In genomic region chr4:86286729-86287128, GRCh38 we compare ENCODE assay signal across 18 cellular contexts.
DNase-seq lines count a peak whose midpoint lies in the region; ATAC-seq, FAIRE-seq and TF ChIP-seq lines count a peak whose summit lies in the region.
"Had no signal": no experiment of that assay in that cellular context is flagged by ENCODE, and none has a peak within 500 bp of the region (broad histone marks: within the 10 kb centered on the region; RNA-seq: fewer than 3 reads in every experiment).

No MANE protein-coding gene starts in this region.

- H3K9ac ChIP-seq in mammary epithelial cell (ENCODE audit: insufficient read depth, low read length) (no peak overlapping the region), keratinocyte (ENCODE audit: control insufficient read depth, extremely low read depth, insufficient read depth, low read length) (no peak overlapping the region), SK-N-SH (no peak overlapping the region)
- H3K9ac ChIP-seq: GM23248 had no signal

- no peak overlapping the region for H3K4me3 Mint-ChIP-seq in activated CD8-positive, alpha-beta T cell treated with anti-CD3 and anti-CD28 coated beads for 36 hours
- H3K4me3 Mint-ChIP-seq: B cell; CD4-positive, alpha-beta T cell had no signal

- CTCF ChIA-PET in mammary epithelial cell (lab: Charles Lee; ENCODE audit: low non-redundant PET) (no interaction called here), SK-N-SH (lab: Yijun Ruan, JAX) (no interaction called here)
- CTCF ChIA-PET in activated CD8-positive, alpha-beta T cell treated with anti-CD3 and anti-CD28 coated beads for 36 hours (lab: Charles Lee): no interaction called here

- H3K4me1 ChIP-seq in mammary epithelial cell (ENCODE audit: insufficient read depth, low read length): peaks cover 8% of the 10 kb centered on the region
- peaks cover 8% of the 10 kb centered on the region for H3K4me1 ChIP-seq in keratinocyte (ENCODE audit: control insufficient read depth, extremely low read depth, insufficient read depth, low read length)
- H3K4me1 ChIP-seq in prostate gland (replicated peaks): no peaks in the 10 kb centered on the region
- no peaks in the 10 kb centered on the region for H3K4me1 ChIP-seq in right cardiac atrium (ENCODE audit: control insufficient read depth, insufficient read depth, low read length)
- H3K4me1 ChIP-seq in SK-N-SH (ENCODE audit: control insufficient read depth in 1 of 2, insufficient read depth in 2 of 2, low read depth in 1 of 2, low read length in 1 of 2): no peaks in the 10 kb centered on the region; a peak in 1 of 4 replicates

- H3K79me2 ChIP-seq in mammary epithelial cell (ENCODE audit: insufficient read depth, low read length) (no peaks in the 10 kb centered on the region), keratinocyte (ENCODE audit: control insufficient read depth, insufficient read depth, low read length) (no peaks in the 10 kb centered on the region), SK-N-SH (ENCODE audit: insufficient read depth) (no peaks in the 10 kb centered on the region)

- 3% methylated on average over 2 of the region's 2 CpGs for WGBS in mammary epithelial cell (ENCODE audit: low coverage, missing lambda C conversion rate)
- 28% methylated on average over 2 of the region's 2 CpGs for WGBS in prostate gland
- 72% methylated on average over 2 of the region's 2 CpGs for WGBS in right cardiac atrium
- WGBS in SK-N-SH (ENCODE audit: low lambda C conversion rate): 93% methylated on average over 2 of the region's 2 CpGs

- TF ChIP-seq EP300 in SK-N-SH (IDR thresholded peaks at IDR 0.05; ENCODE audit: borderline replicate concordance in 1 of 2, low read depth in 1 of 2, low read length in 1 of 2): no peak

- no peaks in the 10 kb centered on the region for H3F3A ChIP-seq in SK-N-SH (replicated peaks; ENCODE audit: insufficient read depth)

- dilution Hi-C loops in mammary epithelial cell (cut with HindIII; ENCODE audit: low sequenced_read_pairs) (no loop called here), keratinocyte (cut with MboI; ENCODE audit: extremely low pct_ligation_motif_present, low sequenced_read_pairs) (no loop called here)

- no peaks in the 10 kb centered on the region for H3K27me3 Mint-ChIP-seq in activated CD8-positive, alpha-beta T cell treated with anti-CD3 and anti-CD28 coated beads for 36 hours
- H3K27me3 Mint-ChIP-seq: B cell; CD4-positive, alpha-beta T cell had no signal

- no peaks in the 10 kb centered on the region for H3K9me1 ChIP-seq in keratinocyte (ENCODE audit: control insufficient read depth, extremely low read depth, insufficient read depth, low read length)

- no peak overlapping the region for H3K27ac Mint-ChIP-seq in activated CD8-positive, alpha-beta T cell treated with anti-CD3 and anti-CD28 coated beads for 36 hours
- H3K27ac Mint-ChIP-seq: B cell; CD4-positive, alpha-beta T cell had no signal

- FAIRE-seq in keratinocyte (lab: Jason Lieb, UNC): peak; percentile 85
- FAIRE-seq: A204.1, H54, HTR-8/SVneo had no signal

- POLR2A ChIA-PET in activated CD8-positive, alpha-beta T cell treated with anti-CD3 and anti-CD28 coated beads for 36 hours (lab: Charles Lee): no interaction called here
- POLR2A ChIA-PET in SK-N-SH (lab: Yijun Ruan, JAX): no interaction called here

- H3K27me3 ChIP-seq in mammary epithelial cell (ENCODE audit: insufficient read depth, low read length) (no peaks in the 10 kb centered on the region), keratinocyte (ENCODE audit: control insufficient read depth, extremely low read depth, insufficient read depth, low read length) (no peaks in the 10 kb centered on the region), prostate gland (replicated peaks; ENCODE audit: insufficient read depth) (no peaks in the 10 kb centered on the region), right cardiac atrium (ENCODE audit: control insufficient read depth, insufficient read depth) (no peaks in the 10 kb centered on the region), SK-N-SH (ENCODE audit: insufficient read depth) (no peaks in the 10 kb centered on the region)

- no peak overlapping the region for H3K27ac ChIP-seq in mammary epithelial cell (ENCODE audit: insufficient read depth, low read depth, low read length)
- no peak overlapping the region for H3K27ac ChIP-seq in keratinocyte (ENCODE audit: control insufficient read depth, insufficient read depth, low read length)
- H3K27ac ChIP-seq in prostate gland: peak overlapping the region in 1 of 2 donors; percentile 27
- H3K27ac ChIP-seq in right cardiac atrium (ENCODE audit: low read length): no peak overlapping the region
- no peak overlapping the region for H3K27ac ChIP-seq in SK-N-SH (ENCODE audit: low read depth in 2 of 2, low read length in 1 of 2)
- H3K27ac ChIP-seq: GM23248 had no signal

- H4K20me1 ChIP-seq in mammary epithelial cell (ENCODE audit: insufficient read depth, low read length) (no peaks in the 10 kb centered on the region), keratinocyte (ENCODE audit: control insufficient read depth, extremely low read depth, insufficient read depth, low read length) (no peaks in the 10 kb centered on the region), SK-N-SH (ENCODE audit: insufficient read depth) (no peaks in the 10 kb centered on the region)

- no peak for TF ChIP-seq CTCF in mammary epithelial cell (conservative IDR thresholded peaks at IDR 0.05 in 1 of 2, IDR thresholded peaks at IDR 0.05 in 1 of 2; ENCODE audit: extremely low read depth in 1 of 2, insufficient read depth in 1 of 2, low read depth in 1 of 2, low read length in 2 of 2)
- no peak for TF ChIP-seq CTCF in keratinocyte (optimal IDR thresholded peaks at IDR 0.05 in 1 of 3, IDR thresholded peaks at IDR 0.05 in 1 of 3, conservative IDR thresholded peaks at IDR 0.05 in 1 of 3; ENCODE audit: extremely low read depth in 1 of 3, insufficient read depth in 2 of 3, low read length in 3 of 3)
- no peak for TF ChIP-seq CTCF in prostate gland (IDR thresholded peaks at IDR 0.05)
- TF ChIP-seq CTCF in activated CD8-positive, alpha-beta T cell treated with anti-CD3 and anti-CD28 coated beads for 36 hours (IDR thresholded peaks at IDR 0.05): no peak
- no peak for TF ChIP-seq CTCF in SK-N-SH (IDR thresholded peaks at IDR 0.05)

- no peak for TF ChIP-seq POLR2A in prostate gland (IDR thresholded peaks at IDR 0.05)

- no peak overlapping the region for H3K4me3 ChIP-seq in mammary epithelial cell (replicated peaks in 1 of 3; ENCODE audit: insufficient read depth in 1 of 3, low read depth in 2 of 3, low read length in 3 of 3)
- H3K4me3 ChIP-seq in keratinocyte (ENCODE audit: control insufficient read depth in 2 of 3, extremely low read depth in 1 of 3, insufficient read depth in 2 of 3, low read depth in 1 of 3, low read length in 3 of 3): no peak overlapping the region
- H3K4me3 ChIP-seq in prostate gland: no peak overlapping the region
- no peak overlapping the region for H3K4me3 ChIP-seq in right cardiac atrium (ENCODE audit: low read length)
- no peak overlapping the region for H3K4me3 ChIP-seq in SK-N-SH (ENCODE audit: low read depth in 2 of 2, low read length in 1 of 2)
- H3K4me3 ChIP-seq: GM23248 had no signal

- no peak for TF ChIP-seq RAD21 in SK-N-SH (IDR thresholded peaks at IDR 0.05; ENCODE audit: low read length)

- H3K36me3 ChIP-seq in mammary epithelial cell (ENCODE audit: insufficient read depth, low read length): no peaks in the 10 kb centered on the region
- no peaks in the 10 kb centered on the region for H3K36me3 ChIP-seq in keratinocyte (ENCODE audit: control insufficient read depth in 2 of 2, extremely low read depth in 1 of 2, insufficient read depth in 2 of 2, low read length in 2 of 2)
- no peaks in the 10 kb centered on the region for H3K36me3 ChIP-seq in prostate gland
- H3K36me3 ChIP-seq in SK-N-SH (replicated peaks in 1 of 2; ENCODE audit: control insufficient read depth in 1 of 2, insufficient read depth in 2 of 2, low read length in 1 of 2): no peaks in the 10 kb centered on the region

- BruUV-seq in mammary epithelial cell (replicated peaks; lab: Mats Ljungman, UMichigan): no TSS peak

- DNase-seq in NCI-H2227 treated with DMSO at 0.1 percent for 48 hours (lab: John Stamatoyannopoulos, UW): peak; percentile 19
- peak; percentile 18 for DNase-seq in mammary epithelial cell
- peak; percentile 2 for DNase-seq in keratinocyte (ENCODE audit: low read depth, low spot score)
- peak; percentile 70 for DNase-seq in prostate gland (ENCODE audit: low spot score)
- no peak for DNase-seq in Right ventricle myocardium inferior (ENCODE audit: missing footprints)
- DNase-seq in right cardiac atrium: no peak
- DNase-seq in activated CD8-positive, alpha-beta T cell treated with anti-CD3 and anti-CD28 coated beads for 36 hours: no peak
- DNase-seq in SK-N-SH: no peak
- DNase-seq: C1 segment of cervical spinal cord; Calu3; CD4-positive, alpha-beta T cell; DMS 273 treated with DMSO at 0.1 percent for 48 hours; GM23248 had no signal

- H2AFZ ChIP-seq in mammary epithelial cell (ENCODE audit: low read depth, low read length) (peak overlapping the region; percentile 82), keratinocyte (ENCODE audit: control insufficient read depth, low read length) (no peak overlapping the region), SK-N-SH (ENCODE audit: low read depth) (no peak overlapping the region)
- H2AFZ ChIP-seq: GM23248 had no signal

- no peaks in the 10 kb centered on the region for H3K9me3 Mint-ChIP-seq in activated CD8-positive, alpha-beta T cell treated with anti-CD3 and anti-CD28 coated beads for 36 hours
- H3K9me3 Mint-ChIP-seq: CD4-positive, alpha-beta T cell had no signal

- no peaks in the 10 kb centered on the region for H3K9me2 ChIP-seq in SK-N-SH

- in situ Hi-C loops in mammary epithelial cell (cut with MboI; ENCODE audit: low sequenced_read_pairs in 2 of 2): no loop called here

- H3K4me1 Mint-ChIP-seq in activated CD8-positive, alpha-beta T cell treated with anti-CD3 and anti-CD28 coated beads for 36 hours (ENCODE audit: low read depth): no peaks in the 10 kb centered on the region
- H3K4me1 Mint-ChIP-seq: B cell had no signal

- ATAC-seq in Right ventricle myocardium inferior (no peak), right cardiac atrium (no peak)
- ATAC-seq in activated CD8-positive, alpha-beta T cell treated with anti-CD3 and anti-CD28 coated beads for 36 hours: no peak
- ATAC-seq: HCT116 had no signal

- intact Hi-C loops in mammary epithelial cell (cut with micrococcal nuclease) (no loop called here), prostate gland (cut with DNase I) (loop anchor here (10.0 kb wide), 1 partner anchor 48 kb away; no protein-coding TSS in a partner anchor), Right ventricle myocardium inferior (cut with DNase I) (no loop called here), right cardiac atrium (cut with DNase I) (no loop called here)
- intact Hi-C loops in activated CD8-positive, alpha-beta T cell treated with anti-CD3 and anti-CD28 coated beads for 36 hours (cut with micrococcal nuclease): no loop called here

- no peaks in the 10 kb centered on the region for H3K36me3 Mint-ChIP-seq in activated CD8-positive, alpha-beta T cell treated with anti-CD3 and anti-CD28 coated beads for 36 hours (ENCODE audit: low read depth)

- peak overlapping the region; percentile 59 for H3K4me2 ChIP-seq in mammary epithelial cell (ENCODE audit: insufficient read depth, low read depth, low read length)
- H3K4me2 ChIP-seq in keratinocyte (ENCODE audit: control insufficient read depth, extremely low read depth, insufficient read depth, low read depth, low read length): peak overlapping the region; percentile 17
- H3K4me2 ChIP-seq in SK-N-SH: no peak overlapping the region

- H3K9me3 ChIP-seq in mammary epithelial cell (replicated peaks; ENCODE audit: insufficient read depth, low read length): no peaks in the 10 kb centered on the region
- no peaks in the 10 kb centered on the region for H3K9me3 ChIP-seq in keratinocyte (ENCODE audit: control insufficient read depth, low read depth, low read length)
- no peaks in the 10 kb centered on the region for H3K9me3 ChIP-seq in prostate gland
- H3K9me3 ChIP-seq in right cardiac atrium (ENCODE audit: control insufficient read depth, low read length): no peaks in the 10 kb centered on the region
- no peaks in the 10 kb centered on the region for H3K9me3 ChIP-seq in SK-N-SH

Comparison
In these comparisons a context has a peak if more than half of its experiments do, and no peak if none do; other contexts are left out.
1. DNase-seq: peak in NCI-H2227 treated with DMSO at 0.1 percent for 48 hours (single experiment), mammary epithelial cell (single experiment), keratinocyte (single experiment) and prostate gland (single experiment); none in Right ventricle myocardium inferior (single experiment), right cardiac atrium (0 of 3), activated CD8-positive, alpha-beta T cell treated with anti-CD3 and anti-CD28 coated beads for 36 hours (single experiment) and SK-N-SH (single experiment).